2 cellular contexts compared by ENCODE assay signal in genomic region chr12:76109879-76110278, GRCh38.
A peak's percentile ranks its signal among the peaks of the same experiment; 100 is the strongest.
TF ChIP-seq lines count a peak whose summit lies in the region.

No MANE protein-coding gene starts in this region.

TF ChIP-seq in HepG2, 621 proteins besides CTCF, POLR2A, EP300 and RAD21:
- no peak for TF ChIP-seq SIN3A (IDR thresholded peaks at IDR 0.05; ENCODE audit: borderline replicate concordance, low read depth, low read length)
- TF ChIP-seq CEBPB (IDR thresholded peaks at IDR 0.05; ENCODE audit: borderline replicate concordance, low read depth, low read length): peak; percentile 28; the same call in 1 of the 2 replicates
TF ChIP-seq in HepG2: peak in this region for 1.

TF ChIP-seq in K562, 482 proteins besides CTCF, POLR2A, EP300 and RAD21:
- TF ChIP-seq U2AF2 (optimal IDR thresholded peaks at IDR 0.05; ENCODE audit: low read depth, low read length): no peak
- TF ChIP-seq KAT7 (CRISPR knock-in tag; IDR thresholded peaks at IDR 0.05; ENCODE audit: borderline replicate concordance): no peak
- no peak for TF ChIP-seq CEBPG (CRISPR knock-in tag; IDR thresholded peaks at IDR 0.05)
- peak; percentile 45 to 57; a peak in 2 of 4 replicates for TF ChIP-seq CEBPG (tag; conservative IDR thresholded peaks at IDR 0.05 in 1 of 2, IDR thresholded peaks at IDR 0.05 in 1 of 2)
- TF ChIP-seq HSF4 (CRISPR knock-in tag; IDR thresholded peaks at IDR 0.05; ENCODE audit: borderline replicate concordance): no peak
- TF ChIP-seq CEBPB (tag; IDR thresholded peaks at IDR 0.05): peak; percentile 89
- TF ChIP-seq BCL6 (CRISPR knock-in tag; IDR thresholded peaks at IDR 0.05): no peak
- TF ChIP-seq ZNF384 (IDR thresholded peaks at IDR 0.05; ENCODE audit: low read depth, low read length): peak; percentile 36; the same call in 1 of the 2 replicates
- TF ChIP-seq IRF9 (tag; IDR thresholded peaks at IDR 0.05): peak; percentile 62; the same call in 1 of the 2 replicates
- TF ChIP-seq ZBTB40 (IDR thresholded peaks at IDR 0.05): peak; percentile 62
- no peak for TF ChIP-seq ZBTB40 (CRISPR knock-in tag; IDR thresholded peaks at IDR 0.05)
- no peak for TF ChIP-seq ZNF583 (CRISPR knock-in tag; IDR thresholded peaks at IDR 0.05)
